9 cellular contexts compared by ENCODE assay signal in the genomic region with DNA sequence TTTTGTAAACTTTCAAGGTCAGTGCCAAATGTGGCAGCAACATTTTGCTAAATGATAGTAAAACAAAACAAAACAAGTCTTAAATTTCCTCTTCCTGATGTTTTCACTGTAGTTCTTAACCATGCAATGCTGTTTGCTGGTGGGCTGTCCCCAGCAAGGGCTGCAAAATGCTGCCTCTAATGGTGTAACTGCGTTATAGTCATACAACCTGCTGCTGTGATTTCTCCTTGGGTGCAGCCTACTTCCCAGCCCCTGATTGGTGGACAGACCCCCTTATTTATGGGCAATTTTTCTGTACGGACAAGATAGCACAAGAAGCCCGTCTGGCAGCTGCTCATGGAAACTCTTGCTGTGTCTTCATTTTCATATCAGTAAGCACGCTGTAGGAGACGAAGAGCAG. TPM values are rescaled to one million over a fixed set of nuclear protein-coding genes. Genes with fewer than 3 reads are reported as not detected.
DNase-seq lines count a peak whose midpoint lies in the region; ATAC-seq and TF ChIP-seq lines count a peak whose summit lies in the region.
"Had no signal": no experiment of that assay in that cellular context is flagged by ENCODE, and none has a peak within 500 bp of the region (broad histone marks: within the 10 kb centered on the region; RNA-seq: fewer than 3 reads in every experiment).

No MANE protein-coding gene starts in this region.

- no peak overlapping the region for H3K27ac ChIP-seq in WERI-Rb-1
- no peak overlapping the region for H3K27ac ChIP-seq in mesenchymal stem cell (ENCODE audit: low read length, poor library complexity, severe bottlenecking)

- H3K27me3 ChIP-seq in WERI-Rb-1 (ENCODE audit: insufficient read depth, low read depth, severe bottlenecking) (peaks cover 72% of the 10 kb centered on the region), mesenchymal stem cell (ENCODE audit: control insufficient read depth in 1 of 2, insufficient read depth in 1 of 2, low read length in 2 of 2) (peaks cover 8 to 48% of the 10 kb centered on the region in 2 experiments)

- H3K9me3 ChIP-seq in WERI-Rb-1 (ENCODE audit: severe bottlenecking), result no peaks in the 10 kb centered on the region
- no peaks in the 10 kb centered on the region for H3K9me3 ChIP-seq in mesenchymal stem cell (ENCODE audit: control insufficient read depth, low read length)

- TF ChIP-seq CTCF in WERI-Rb-1 (IDR thresholded peaks at IDR 0.05; ENCODE audit: low read depth, low read length), result peak; percentile 52

- H3K4me1 ChIP-seq in mesenchymal stem cell (ENCODE audit: control insufficient read depth, insufficient read depth, low read depth, low read length), result no peaks in the 10 kb centered on the region

- no peak overlapping the region for H2BK5ac ChIP-seq in mesenchymal stem cell (ENCODE audit: low read depth, low read length, poor library complexity, severe bottlenecking)

- no peak overlapping the region for H2BK120ac ChIP-seq in mesenchymal stem cell (ENCODE audit: low read depth, low read length)

- DNase-seq in Daoy (ENCODE audit: low read depth), result peak; percentile 50
- DNase-seq in WERI-Rb-1, result peak; percentile 15
- peak; percentile 6 for DNase-seq in mesenchymal stem cell
- no peak for DNase-seq in 8988T
- DNase-seq in effector CD4-positive, alpha-beta T cell, result no peak
- DNase-seq in NCI-H510A treated with DMSO at 0.1 percent for 48 hours (lab: John Stamatoyannopoulos, UW), result no peak
- no peak for DNase-seq in cerebellar nuclear complex (lab: John Stamatoyannopoulos, UW)
- DNase-seq: NCI-H1417 treated with DMSO at 0.1 percent for 48 hours had no signal

- peak overlapping the region in 1 of 2 experiments; percentile 50 for H3K23ac ChIP-seq in mesenchymal stem cell (ENCODE audit: low read length in 2 of 2)

- no peak overlapping the region for H2BK12ac ChIP-seq in mesenchymal stem cell (ENCODE audit: low read length in 2 of 2)

- H3K4me2 ChIP-seq in mesenchymal stem cell (ENCODE audit: low read length, poor library complexity, severe bottlenecking), result no peak overlapping the region

- H4K91ac ChIP-seq in mesenchymal stem cell (ENCODE audit: low read length), result no peak overlapping the region

- H3K14ac ChIP-seq in mesenchymal stem cell (ENCODE audit: low read length in 2 of 2), result no peak overlapping the region

- H3K18ac ChIP-seq in mesenchymal stem cell (ENCODE audit: low read depth in 1 of 2, low read length in 2 of 2), result no peak overlapping the region

- H3K4me3 ChIP-seq in WERI-Rb-1 (ENCODE audit: low read depth, low read length) (no peak overlapping the region), mesenchymal stem cell (ENCODE audit: insufficient read depth in 1 of 2, low read depth in 1 of 2, low read length in 2 of 2) (no peak overlapping the region)

- H2AFZ ChIP-seq in mesenchymal stem cell (ENCODE audit: low read depth, low read length), result no peak overlapping the region

- no peak overlapping the region for H3K4ac ChIP-seq in mesenchymal stem cell (ENCODE audit: low read depth in 1 of 2, low read length in 2 of 2)

- WGBS in mesenchymal stem cell, result 41% methylated on average over 5 of the region's 5 CpGs

- H3K36me3 ChIP-seq in WERI-Rb-1 (no peaks in the 10 kb centered on the region), mesenchymal stem cell (ENCODE audit: control insufficient read depth in 1 of 2, insufficient read depth in 2 of 2, low read depth in 1 of 2, low read length in 2 of 2) (no peaks in the 10 kb centered on the region)

- H4K8ac ChIP-seq in mesenchymal stem cell (ENCODE audit: low read length), result no peak overlapping the region

- ATAC-seq in HG02852 (IDR thresholded peaks at IDR 0.05; ENCODE audit: unreplicated experiment), result peak; percentile 61

- no peak overlapping the region for H2BK15ac ChIP-seq in mesenchymal stem cell (ENCODE audit: low read depth, poor library complexity, severe bottlenecking)

- H3K9ac ChIP-seq in mesenchymal stem cell (ENCODE audit: low read length), result no peak overlapping the region

- no peak overlapping the region for H2AK5ac ChIP-seq in mesenchymal stem cell (ENCODE audit: low read length, severe bottlenecking)

- no peaks in the 10 kb centered on the region for H3K79me1 ChIP-seq in mesenchymal stem cell (replicated peaks; ENCODE audit: low read length, poor library complexity, severe bottlenecking)

RNA-seq across cellular contexts. Expression of a gene that starts 26.6 kb away (rescaled TPM):
- total RNA-seq in Daoy (2014; rRNA removed; shearing (Covaris generic)), result 0.09 and 0.57 TPM in 2 replicates
- 1.3 TPM for polyA plus RNA-seq in mesenchymal stem cell (2013, experiment 1 of 2)
- polyA plus RNA-seq in mesenchymal stem cell (2013, experiment 2 of 2), result 1.5 TPM

Comparison
In these comparisons a context has a peak if more than half of its experiments do, and no peak if none do; other contexts are left out.
1. DNase-seq: peak in Daoy (single experiment), WERI-Rb-1 (single experiment) and mesenchymal stem cell (single experiment); none in 8988T (single experiment), effector CD4-positive, alpha-beta T cell (single experiment), NCI-H510A treated with DMSO at 0.1 percent for 48 hours (single experiment) and cerebellar nuclear complex (0 of 2).